Comparison of ENCODE assay signal across 8 cellular contexts in the genomic region with DNA sequence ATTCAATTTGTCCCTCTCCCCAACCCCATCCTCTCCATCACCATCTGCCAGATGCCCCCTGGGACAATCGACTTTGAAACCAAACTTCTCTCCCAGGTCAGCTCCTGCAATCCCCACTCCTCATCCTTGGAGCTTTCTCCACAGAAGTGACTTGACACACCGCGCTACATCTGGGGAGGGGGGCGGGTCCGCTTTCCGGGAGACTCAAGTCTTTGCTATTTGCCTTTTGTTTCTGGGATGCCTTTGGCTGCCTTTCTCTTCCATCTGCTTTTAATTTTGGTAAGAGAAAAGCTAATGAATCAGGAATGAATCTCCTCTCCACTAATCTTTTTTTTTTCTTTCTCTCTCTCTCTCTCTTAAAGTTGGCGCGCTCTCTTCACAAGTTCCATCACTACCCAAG. TPM values are rescaled to one million over a fixed set of nuclear protein-coding genes. Genes with fewer than 3 reads are reported as not detected.
DNase-seq lines count a peak whose midpoint lies in the region; ATAC-seq lines count a peak whose summit lies in the region.

No MANE protein-coding gene starts in this region.

- H3K9me3 ChIP-seq in HUES48 (ENCODE audit: control insufficient read depth, insufficient read depth, low read length) (no peaks in the 10 kb centered on the region), ectodermal cell (ENCODE audit: control insufficient read depth, low read length) (no peaks in the 10 kb centered on the region)

- H3K4me3 Mint-ChIP-seq in naive B cell, result peak overlapping the region in 5 of 8 donors; percentile 61 to 85 (median 75)

- H3K4me3 ChIP-seq in HUES48 (ENCODE audit: low read depth, low read length) (peak overlapping the region; percentile 97), ectodermal cell (ENCODE audit: insufficient read depth, low read depth, low read length) (peak overlapping the region; percentile 78)

- peaks cover 42 to 63% (median 56%) of the 10 kb centered on the region in 3 donors for H3K27me3 Mint-ChIP-seq in naive B cell

- peak overlapping the region; percentile 54; the same call in 1 of the 2 replicates for H3K9ac ChIP-seq in HUES48 (ENCODE audit: low read depth, low read length)

- 2% methylated on average over 8 of the region's 8 CpGs for WGBS in ectodermal cell, 2 experiments

- peaks cover 14% of the 10 kb centered on the region for H3K36me3 ChIP-seq in HUES48 (ENCODE audit: control insufficient read depth, insufficient read depth, low read length)
- H3K36me3 ChIP-seq in ectodermal cell (ENCODE audit: control insufficient read depth, insufficient read depth, low read length), result peaks cover 16% of the 10 kb centered on the region

- H3K27ac ChIP-seq in HUES48 (ENCODE audit: low read depth, low read length) (peak overlapping the region; percentile 91), ectodermal cell (ENCODE audit: insufficient read depth, low read depth, low read length, poor library complexity, severe bottlenecking) (peak overlapping the region; percentile 82)

- H3K27me3 ChIP-seq in HUES48 (ENCODE audit: control insufficient read depth, insufficient read depth, low read length), result peaks cover 13% of the 10 kb centered on the region
- H3K27me3 ChIP-seq in ectodermal cell (ENCODE audit: control insufficient read depth, insufficient read depth, low read length, poor library complexity, severe bottlenecking), result no peaks in the 10 kb centered on the region

- no peak for ATAC-seq in naive B cell (ENCODE audit: low read depth in 2 of 2)
- ATAC-seq in HG02678 (IDR thresholded peaks at IDR 0.05; ENCODE audit: unreplicated experiment), result no peak

- H3K27ac Mint-ChIP-seq in naive B cell, result no peak overlapping the region

- H3K4me1 ChIP-seq in HUES48 (ENCODE audit: control insufficient read depth, insufficient read depth, low read length), result peaks cover 30% of the 10 kb centered on the region
- no peaks in the 10 kb centered on the region for H3K4me1 ChIP-seq in ectodermal cell (ENCODE audit: control insufficient read depth, insufficient read depth, low read length)

- peaks cover 0 to 15% of the 10 kb centered on the region in 2 donors for H3K36me3 Mint-ChIP-seq in naive B cell

- DNase-seq in AG08395 (ENCODE audit: low spot score) (peak; percentile 86), naive B cell (no peak), DMS 273 treated with DMSO at 0.1 percent for 48 hours (lab: John Stamatoyannopoulos, UW) (no peak), NK-92 (lab: John Stamatoyannopoulos, UW; ENCODE audit: unreplicated experiment) (no peak), midbrain (lab: John Stamatoyannopoulos, UW) (no peak)

- peaks cover 0 to 4% (median 0%) of the 10 kb centered on the region in 7 donors for H3K9me3 Mint-ChIP-seq in naive B cell

- H3K4me1 Mint-ChIP-seq in naive B cell, result peaks cover 15 to 26% (median 22%) of the 10 kb centered on the region in 3 donors

RNA-seq across cellular contexts. Expression of a gene that starts 0.7 kb away (rescaled TPM):
- polyA plus RNA-seq in ectodermal cell (2013, experiment 1 of 4), result 560 TPM
- 592 TPM for polyA plus RNA-seq in ectodermal cell (2013, experiment 2 of 4)
- 535 TPM for polyA plus RNA-seq in ectodermal cell (2013, experiment 3 of 4)
- polyA plus RNA-seq in ectodermal cell (2013, experiment 4 of 4), result 631 TPM
- not detected for polyA plus RNA-seq in naive B cell (ENCODE audit: low read depth in 6 of 6)
